Comparison of ENCODE assay signal across 25 cellular contexts in the genomic region with DNA sequence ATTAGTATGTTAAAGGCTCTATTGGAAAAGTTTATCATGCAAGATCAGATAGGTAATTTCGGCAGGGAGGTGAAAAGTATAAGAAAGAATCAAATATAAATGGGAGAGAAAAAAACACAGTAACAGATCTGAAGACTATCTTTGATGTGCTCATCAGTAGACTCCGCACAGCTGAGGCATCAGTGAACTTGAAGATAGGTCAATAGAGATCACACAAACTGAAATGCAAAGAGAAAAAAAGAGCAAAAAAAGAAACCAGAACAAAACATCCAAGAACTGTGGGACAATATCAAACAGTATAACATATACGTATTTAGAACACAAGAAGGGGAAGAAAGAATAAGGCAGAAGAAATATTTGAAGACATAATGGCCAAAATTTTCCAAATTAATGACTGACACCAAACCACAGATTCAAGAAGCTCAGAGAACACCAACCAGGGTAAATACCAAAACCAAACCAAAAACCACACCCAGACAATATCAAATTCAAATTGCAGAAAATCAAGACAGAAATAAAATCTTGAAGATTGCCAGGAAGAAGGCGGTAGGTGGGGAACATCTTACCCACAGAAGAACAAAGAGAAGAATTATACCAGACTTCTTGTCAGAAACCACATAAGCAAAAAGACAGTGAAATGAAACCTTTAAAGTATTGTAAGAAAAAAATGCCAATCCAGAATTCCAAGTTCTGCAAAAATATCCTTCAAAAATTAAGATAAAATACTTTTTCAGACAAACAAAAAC. TPM values are rescaled to one million over a fixed set of nuclear protein-coding genes. Genes with fewer than 3 reads are reported as not detected.
DNase-seq lines count a peak whose midpoint lies in the region; ATAC-seq, FAIRE-seq and TF ChIP-seq lines count a peak whose summit lies in the region.
"Had no signal": no experiment of that assay in that cellular context is flagged by ENCODE, and none has a peak within 500 bp of the region (broad histone marks: within the 10 kb centered on the region; RNA-seq: fewer than 3 reads in every experiment).

No MANE protein-coding gene starts in this region.

- POLR2A ChIA-PET in A549 (lab: Yijun Ruan, JAX), result no interaction called here
- POLR2A ChIA-PET in CD4-positive, alpha-beta T cell (lab: Charles Lee), result interaction anchor here (0.6 to 1.4 kb wide), 2 partner anchors 35 to 828 kb away, joined by 3 to 9 read pairs; a partner anchor contains a TSS

- peak overlapping the region; percentile 65 for H3K4me3 Mint-ChIP-seq in CD4-positive, alpha-beta T cell
- no peak overlapping the region for H3K4me3 Mint-ChIP-seq in activated T-helper 17 cell treated with anti-CD3 and anti-CD28 coated beads, Interleukin-2, amount 50 U/mL, for 72 hours
- H3K4me3 Mint-ChIP-seq: GM23338, H9 had no signal

- H3K4me1 Mint-ChIP-seq in CD4-positive, alpha-beta T cell (ENCODE audit: low read depth), result peaks cover 40% of the 10 kb centered on the region
- no peaks in the 10 kb centered on the region for H3K4me1 Mint-ChIP-seq in activated T-helper 17 cell treated with anti-CD3 and anti-CD28 coated beads, Interleukin-2, amount 50 U/mL, for 72 hours
- H3K4me1 Mint-ChIP-seq: GM23338, H9 had no signal

- ATAC-seq in A549, result no peak
- ATAC-seq in CD4-positive, alpha-beta T cell (ENCODE audit: poor library complexity), result peak; percentile 73
- no peak for ATAC-seq in activated T-helper 17 cell treated with anti-CD3 and anti-CD28 coated beads, Interleukin-2, amount 50 U/mL, for 72 hours (replicated peaks)
- ATAC-seq: GM23338, PC-3 had no signal

- TF ChIP-seq POLR2A in A549 (IDR thresholded peaks at IDR 0.05; ENCODE audit: low read length), result no peak

- H3K27me3 Mint-ChIP-seq in CD4-positive, alpha-beta T cell, result no peaks in the 10 kb centered on the region
- H3K27me3 Mint-ChIP-seq in activated T-helper 17 cell treated with anti-CD3 and anti-CD28 coated beads, Interleukin-2, amount 50 U/mL, for 72 hours, result no peaks in the 10 kb centered on the region

- intact Hi-C loops in CD4-positive, alpha-beta T cell (cut with DNase I, micrococcal nuclease), result no loop called here

- H3K27ac Mint-ChIP-seq in CD4-positive, alpha-beta T cell, result peak overlapping the region; percentile 85
- peak overlapping the region; percentile 1 for H3K27ac Mint-ChIP-seq in activated T-helper 17 cell treated with anti-CD3 and anti-CD28 coated beads, Interleukin-2, amount 50 U/mL, for 72 hours
- H3K27ac Mint-ChIP-seq: GM23338, H9 had no signal

- H3K27ac ChIP-seq in A549 (no peak overlapping the region), WERI-Rb-1 (no peak overlapping the region)
- H3K27ac ChIP-seq in CD4-positive, alpha-beta T cell (ENCODE audit: low read depth, low read length), result no peak overlapping the region

- TF ChIP-seq RAD21 in A549 (conservative IDR thresholded peaks at IDR 0.05 in 1 of 2, IDR thresholded peaks at IDR 0.05 in 1 of 2), result no peak

- no peaks in the 10 kb centered on the region for H3K9me3 ChIP-seq in A549
- no peaks in the 10 kb centered on the region for H3K9me3 ChIP-seq in CD4-positive, alpha-beta T cell (ENCODE audit: control insufficient read depth, low read length)
- no peaks in the 10 kb centered on the region for H3K9me3 ChIP-seq in WERI-Rb-1 (ENCODE audit: severe bottlenecking)

- no peaks in the 10 kb centered on the region for H3K4me1 ChIP-seq in A549

- H3K4me2 ChIP-seq in A549, result no peak overlapping the region
- H3K4me2 ChIP-seq: GM23338 had no signal

- H3K4me3 ChIP-seq in A549, result no peak overlapping the region
- no peak overlapping the region for H3K4me3 ChIP-seq in WERI-Rb-1 (ENCODE audit: low read depth, low read length)
- H3K4me3 ChIP-seq: GM23338 had no signal

- whole genome bisulfite sequencing in A549 (ENCODE audit: missing lambda C conversion rate), result 34% methylated on average over 4 of the region's 4 CpGs

- no peaks in the 10 kb centered on the region for H3K9me3 Mint-ChIP-seq in CD4-positive, alpha-beta T cell
- H3K9me3 Mint-ChIP-seq in activated T-helper 17 cell treated with anti-CD3 and anti-CD28 coated beads, Interleukin-2, amount 50 U/mL, for 72 hours, result no peaks in the 10 kb centered on the region

- no peaks in the 10 kb centered on the region for H3K27me3 ChIP-seq in CD4-positive, alpha-beta T cell (ENCODE audit: control insufficient read depth, insufficient read depth, low read length)
- H3K27me3 ChIP-seq in WERI-Rb-1 (ENCODE audit: insufficient read depth, low read depth, severe bottlenecking), result peaks cover 15% of the 10 kb centered on the region

- no peak for DNase-seq in A549 (ENCODE audit: low read depth in 1 of 2, low spot score in 1 of 2)
- peak in 1 of 10 experiments; percentile 6 for DNase-seq in CD4-positive, alpha-beta T cell
- peak; percentile 3 for DNase-seq in central memory CD4-positive, alpha-beta T cell
- DNase-seq in WERI-Rb-1, result no peak
- no peak for DNase-seq in putamen (ENCODE audit: low spot score)
- DNase-seq in islet precursor cell, result no peak
- DNase-seq in OCI-M1 (lab: John Stamatoyannopoulos, UW), result no peak
- DNase-seq: ACHN, COR-L47, DMS53, H9, KBM-7, NCI-H1105 treated with DMSO at 0.1 percent for 48 hours, NCI-H146, NCI-H2029, NCI-H446, NCI-H524 treated with DMSO at 0.1 percent for 48 hours, NCI-H774, PC-3 had no signal

- peak; percentile 54 for FAIRE-seq in A549 (lab: Jason Lieb, UNC)
- FAIRE-seq: HTR-8/SVneo had no signal

- TF ChIP-seq CTCF in A549 (IDR thresholded peaks at IDR 0.05) (no peak), WERI-Rb-1 (IDR thresholded peaks at IDR 0.05; ENCODE audit: low read depth, low read length) (no peak)
- no peak for TF ChIP-seq CTCF in CD4-positive, alpha-beta T cell (IDR thresholded peaks at IDR 0.05)

- no peaks in the 10 kb centered on the region for H3K36me3 Mint-ChIP-seq in CD4-positive, alpha-beta T cell (ENCODE audit: low read depth)
- no peaks in the 10 kb centered on the region for H3K36me3 Mint-ChIP-seq in activated T-helper 17 cell treated with anti-CD3 and anti-CD28 coated beads, Interleukin-2, amount 50 U/mL, for 72 hours (ENCODE audit: low read depth)

- CTCF ChIA-PET in A549 (lab: Yijun Ruan, JAX), result no interaction called here
- CTCF ChIA-PET in CD4-positive, alpha-beta T cell (lab: Charles Lee), result no interaction called here

- TF ChIP-seq EP300 in A549 (IDR thresholded peaks at IDR 0.05), result no peak

- H3K36me3 ChIP-seq in WERI-Rb-1, result no peaks in the 10 kb centered on the region

TF ChIP-seq in A549, 52 proteins besides CTCF, POLR2A, EP300 and RAD21 (continues in another document):
- no peak for TF ChIP-seq BHLHE40 (IDR thresholded peaks at IDR 0.05; ENCODE audit: low read depth, low read length)
- TF ChIP-seq, protein P1, sequence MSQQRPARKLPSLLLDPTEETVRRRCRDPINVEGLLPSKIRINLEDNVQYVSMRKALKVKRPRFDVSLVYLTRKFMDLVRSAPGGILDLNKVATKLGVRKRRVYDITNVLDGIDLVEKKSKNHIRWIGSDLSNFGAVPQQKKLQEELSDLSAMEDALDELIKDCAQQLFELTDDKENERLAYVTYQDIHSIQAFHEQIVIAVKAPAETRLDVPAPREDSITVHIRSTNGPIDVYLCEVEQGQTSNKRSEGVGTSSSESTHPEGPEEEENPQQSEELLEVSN (IDR thresholded peaks at IDR 0.05; ENCODE audit: borderline replicate concordance, low read depth), result no peak
- no peak for TF ChIP-seq TFCP2L1 (CRISPR knock-in tag; IDR thresholded peaks at IDR 0.05)
- TF ChIP-seq CHD4 (IDR thresholded peaks at IDR 0.05; ENCODE audit: borderline replicate concordance), result no peak
- no peak for TF ChIP-seq FOXS1 (CRISPR knock-in tag; IDR thresholded peaks at IDR 0.05)
- no peak for TF ChIP-seq RCOR1 (IDR thresholded peaks at IDR 0.05; ENCODE audit: low read depth, low read length)
- TF ChIP-seq JUNB (IDR thresholded peaks at IDR 0.05), result no peak
- TF ChIP-seq POLR2AphosphoS2 (conservative IDR thresholded peaks at IDR 0.05; ENCODE audit: low read length), result no peak
- no peak for TF ChIP-seq ZC3H11A (IDR thresholded peaks at IDR 0.05)
- TF ChIP-seq RARB (CRISPR knock-in tag; IDR thresholded peaks at IDR 0.05), result no peak
- no peak for TF ChIP-seq ESRRA (IDR thresholded peaks at IDR 0.05; ENCODE audit: borderline replicate concordance, low read length)
- TF ChIP-seq HEYL (CRISPR knock-in tag; IDR thresholded peaks at IDR 0.05), result no peak
- TF ChIP-seq SMC3 (IDR thresholded peaks at IDR 0.05), result no peak
- no peak for TF ChIP-seq MAFK (IDR thresholded peaks at IDR 0.05; ENCODE audit: partially characterized antibody)
- TF ChIP-seq MYC (IDR thresholded peaks at IDR 0.05; ENCODE audit: borderline replicate concordance, low read length), result no peak

RNA-seq across cellular contexts. Expression of a gene that starts 29.0 kb away (rescaled TPM):
- polyA plus RNA-seq in A549 (2011; rRNA removed) (0.28 and 0.29 TPM in 2 replicates), A549 (2017; fragmentation: RNase III; extraction: RNeasy Plus Mini Kit Qiagen cat#74134 plus additional on column Dnase treatment) (0.04 to 0.13 TPM (median 0.11 TPM) in 3 replicates)
- 0.12 and 0.14 TPM in 2 replicates for polyA plus RNA-seq in A549 (2012; cell fraction: cytosol; rRNA removed)
- polyA plus RNA-seq in A549 (2012; cell fraction: nucleus; rRNA removed), result 0.20 TPM in 2 replicates
- 0.34 TPM in 1 of 2 replicates, not detected in the other for polyA minus RNA-seq in A549 (2011; rRNA and poly(A)+ RNA removed)
- under 1 TPM; 0.31 to 0.49 TPM for total RNA-seq in CD4-positive, alpha-beta T cell
- total RNA-seq in activated T-helper 17 cell treated with anti-CD3 and anti-CD28 coated beads, Interleukin-2, amount 50 U/mL, for 72 hours, result under 1 TPM; 0.42 to 0.50 TPM
- total RNA-seq: Daoy, GM23338, LHCN-M2 had no signal
- polyA plus RNA-seq: GM23338 had no signal

RNA-seq across cellular contexts. Expression of a gene that starts 35.2 kb away (rescaled TPM):
- 37.3 and 37.8 TPM in 2 replicates for polyA plus RNA-seq in A549 (2011; rRNA removed)
- polyA plus RNA-seq in A549 (2012; cell fraction: cytosol; rRNA removed), result 48.4 and 59.5 TPM in 2 replicates
- polyA plus RNA-seq in A549 (2012; cell fraction: nucleus; rRNA removed), result 50.2 and 52.3 TPM in 2 replicates
- polyA plus RNA-seq in A549 (2017; fragmentation: RNase III; extraction: RNeasy Plus Mini Kit Qiagen cat#74134 plus additional on column Dnase treatment), result 27.8 to 29.1 TPM (median 28.0 TPM) in 3 replicates
- 40.0 and 46.0 TPM in 2 replicates for polyA minus RNA-seq in A549 (2011; rRNA and poly(A)+ RNA removed)
- 1 to 10 TPM; 6.4 to 7.2 TPM for total RNA-seq in CD4-positive, alpha-beta T cell
- 10 to 100 TPM; 25.3 to 33.3 TPM for total RNA-seq in activated T-helper 17 cell treated with anti-CD3 and anti-CD28 coated beads, Interleukin-2, amount 50 U/mL, for 72 hours

RNA-seq across cellular contexts. Expression of a gene that starts 44.3 kb away (rescaled TPM):
- polyA plus RNA-seq in A549 (2011; rRNA removed) (1.4 and 1.7 TPM in 2 replicates), A549 (2017; fragmentation: RNase III; extraction: RNeasy Plus Mini Kit Qiagen cat#74134 plus additional on column Dnase treatment) (1.1 to 1.4 TPM (median 1.3 TPM) in 3 replicates)
- 0.41 and 0.53 TPM in 2 replicates for polyA plus RNA-seq in A549 (2012; cell fraction: cytosol; rRNA removed)
- polyA plus RNA-seq in A549 (2012; cell fraction: nucleus; rRNA removed), result 2.3 and 2.7 TPM in 2 replicates
- 1.4 and 2.5 TPM in 2 replicates for polyA minus RNA-seq in A549 (2011; rRNA and poly(A)+ RNA removed)
- 1 to 10 TPM; 1.0 to 2.0 TPM for total RNA-seq in CD4-positive, alpha-beta T cell
- 1 to 10 TPM; 2.3 to 7.0 TPM for total RNA-seq in activated T-helper 17 cell treated with anti-CD3 and anti-CD28 coated beads, Interleukin-2, amount 50 U/mL, for 72 hours
- total RNA-seq: MCF 10A, PC-3 had no signal
